Comparison of ENCODE assay signal across 8 cellular contexts in genomic region chr3:189710620-189711388, GRCh38.
DNase-seq lines count a peak whose midpoint lies in the region; FAIRE-seq and TF ChIP-seq lines count a peak whose summit lies in the region.
"Had no signal": no experiment of that assay in that cellular context is flagged by ENCODE, and none has a peak within 500 bp of the region (broad histone marks: within the 10 kb centered on the region; RNA-seq: fewer than 3 reads in every experiment).

No MANE protein-coding gene starts in this region.

- POLR2A ChIA-PET in H1 (lab: Charles Lee; ENCODE audit: partially characterized antibody): interaction anchor here (0.6 kb wide), 1 partner anchor 194 kb away, joined by 3 read pairs; no protein-coding TSS in a partner anchor

- FAIRE-seq in HTR-8/SVneo (lab: Jason Lieb, UNC) (peak; percentile 33), H1 (lab: Jason Lieb, UNC) (peak; percentile 42)

- TF ChIP-seq EP300 in H1 (IDR thresholded peaks at IDR 0.05; ENCODE audit: borderline replicate concordance in 1 of 2, low read depth in 2 of 2, low read length in 2 of 2): no peak

- H3K4ac ChIP-seq in H1 (replicated peaks; ENCODE audit: insufficient read length, low read depth, low read length) (no peak overlapping the region), neuronal stem cell (ENCODE audit: low read length) (no peak overlapping the region)

- H3K27me3 ChIP-seq in H1 (replicated peaks in 1 of 4; ENCODE audit: control insufficient read depth in 3 of 4, extremely low read depth in 1 of 4, insufficient read depth in 3 of 4, low read length in 3 of 4) (no peaks in the 10 kb centered on the region), prostate gland (replicated peaks; ENCODE audit: insufficient read depth) (no peaks in the 10 kb centered on the region), neuronal stem cell (ENCODE audit: control insufficient read depth in 3 of 3, insufficient read depth in 3 of 3, low read depth in 1 of 3, low read length in 3 of 3) (no peaks in the 10 kb centered on the region)

- TF ChIP-seq POLR2A in H1 (IDR thresholded peaks at IDR 0.05; ENCODE audit: control extremely low read depth in 1 of 2, low read depth in 2 of 2, low read length in 2 of 2) (no peak), prostate gland (IDR thresholded peaks at IDR 0.05) (no peak)

- intact Hi-C loops in prostate gland (cut with DNase I): no loop called here

- H3K79me1 ChIP-seq in H1 (ENCODE audit: low read depth, low read length): no peaks in the 10 kb centered on the region
- no peaks in the 10 kb centered on the region for H3K79me1 ChIP-seq in neuronal stem cell (ENCODE audit: low read depth, low read length)

- no peak overlapping the region for H4K5ac ChIP-seq in H1 (ENCODE audit: insufficient read length, low read depth, low read length)

- no peaks in the 10 kb centered on the region for H3K23me2 ChIP-seq in H1 (ENCODE audit: low read depth, low read length)

- no peak overlapping the region for H3K18ac ChIP-seq in H1 (ENCODE audit: extremely low read depth, low read length)
- no peak overlapping the region for H3K18ac ChIP-seq in neuronal stem cell (ENCODE audit: low read length)

- H2BK15ac ChIP-seq in H1 (ENCODE audit: low read length) (no peak overlapping the region), neuronal stem cell (ENCODE audit: low read length) (no peak overlapping the region)

- no peak overlapping the region for H2BK5ac ChIP-seq in H1 (ENCODE audit: low read depth, low read length)
- no peak overlapping the region for H2BK5ac ChIP-seq in neuronal stem cell (ENCODE audit: low read length)

- CTCF ChIA-PET in H1 (lab: Charles Lee; ENCODE audit: partially characterized antibody): interaction anchor here (0.8 to 1.6 kb wide), 3 partner anchors 11 to 250 kb away, joined by 3 to 5 read pairs (median 3); no protein-coding TSS in a partner anchor

- H4K91ac ChIP-seq in H1 (replicated peaks; ENCODE audit: insufficient read length, low read length) (no peak overlapping the region), neuronal stem cell (ENCODE audit: low read depth, low read length, poor library complexity) (no peak overlapping the region)

- H3K4me1 ChIP-seq in H1 (replicated peaks in 1 of 4; ENCODE audit: control insufficient read depth in 3 of 4, insufficient read depth in 4 of 4, low read length in 3 of 4) (no peaks in the 10 kb centered on the region; a peak in 2 of 7 replicates), prostate gland (replicated peaks) (no peaks in the 10 kb centered on the region), neuronal stem cell (ENCODE audit: control insufficient read depth in 2 of 2, insufficient read depth in 1 of 2, low read depth in 1 of 2, low read length in 2 of 2) (peaks cover 0 to 2% of the 10 kb centered on the region in 2 donors)

- H2BK120ac ChIP-seq in H1 (replicated peaks; ENCODE audit: low read depth, low read length) (no peak overlapping the region), neuronal stem cell (ENCODE audit: low read depth, low read length) (no peak overlapping the region)

- no peak overlapping the region for H3K56ac ChIP-seq in H1 (replicated peaks; ENCODE audit: insufficient read length, low read depth, low read length)

- H3K36me3 Mint-ChIP-seq in progenitor cell of endocrine pancreas (ENCODE audit: insufficient read depth): no peaks in the 10 kb centered on the region

- peak; percentile 14 for DNase-seq in GM20000 (ENCODE audit: low spot score)
- peak; percentile 67 for DNase-seq in HTR-8/SVneo (ENCODE audit: insufficient read length, low spot score)
- peak in 1 of 2 experiments; percentile 25 for DNase-seq in H1 (ENCODE audit: low read depth in 1 of 2, low spot score in 2 of 2)
- peak; percentile 41 for DNase-seq in prostate gland (ENCODE audit: low spot score)
- DNase-seq in progenitor cell of endocrine pancreas (ENCODE audit: low spot score, unreplicated experiment): no peak
- DNase-seq in GM19238 (ENCODE audit: insufficient read length, low spot score): no peak
- DNase-seq in neuronal stem cell (ENCODE audit: low spot score): no peak

- no peak overlapping the region for H3K23ac ChIP-seq in H1 (ENCODE audit: insufficient read length)
- H3K23ac ChIP-seq in neuronal stem cell (ENCODE audit: low read depth, low read length, poor library complexity): no peak overlapping the region

- no peak overlapping the region for H4K8ac ChIP-seq in H1 (ENCODE audit: extremely low read depth, insufficient read depth, low read length)
- no peak overlapping the region for H4K8ac ChIP-seq in neuronal stem cell (ENCODE audit: low read depth, low read length)

- no peak overlapping the region for H3K27ac Mint-ChIP-seq in progenitor cell of endocrine pancreas
- H3K27ac Mint-ChIP-seq: T-helper 1 cell treated with Interleukin-12 subunit alpha and Interleukin-12 subunit beta and Interleukin-4 antibody, amounts not matched to agents 30 μg/mL and 1 μg/mL, for 36 hours had no signal

- H3K14ac ChIP-seq in H1 (ENCODE audit: insufficient read length): no peak overlapping the region
- H3K14ac ChIP-seq in neuronal stem cell (ENCODE audit: low read length): no peak overlapping the region

- TF ChIP-seq CTCF in GM20000 (IDR thresholded peaks at IDR 0.05; ENCODE audit: extremely low read depth, missing control alignments) (no peak), H1 (IDR thresholded peaks at IDR 0.05; ENCODE audit: control extremely low read depth in 1 of 3, insufficient read depth in 1 of 3, low read depth in 1 of 3, low read length in 3 of 3) (no peak), prostate gland (IDR thresholded peaks at IDR 0.05) (no peak), progenitor cell of endocrine pancreas (IDR thresholded peaks at IDR 0.05; ENCODE audit: unreplicated experiment) (no peak)

- H3K4me2 ChIP-seq in H1 (ENCODE audit: insufficient read depth in 1 of 2, low read depth in 2 of 2, low read length in 2 of 2) (no peak overlapping the region), neuronal stem cell (ENCODE audit: insufficient read depth, low read length, poor library complexity, severe bottlenecking) (no peak overlapping the region)

- H3K9me3 Mint-ChIP-seq in progenitor cell of endocrine pancreas (ENCODE audit: low read depth): no peaks in the 10 kb centered on the region
- H3K9me3 Mint-ChIP-seq: T-helper 1 cell treated with Interleukin-12 subunit alpha and Interleukin-12 subunit beta and Interleukin-4 antibody, amounts not matched to agents 30 μg/mL and 1 μg/mL, for 36 hours had no signal

- no peaks in the 10 kb centered on the region for H3K79me2 ChIP-seq in H1 (ENCODE audit: control insufficient read depth in 1 of 2, insufficient read depth in 2 of 2, low read length in 2 of 2)

- H3K27ac ChIP-seq in H1 (ENCODE audit: low read depth, low read length) (no peak overlapping the region), prostate gland (no peak overlapping the region), neuronal stem cell (replicated peaks; ENCODE audit: low read length) (no peak overlapping the region)

- H2BK12ac ChIP-seq in H1 (ENCODE audit: low read depth, low read length): no peak overlapping the region
- H2BK12ac ChIP-seq in neuronal stem cell (ENCODE audit: low read length): no peak overlapping the region

- H3K9me3 ChIP-seq in H1 (ENCODE audit: insufficient read depth in 2 of 2, low read depth in 1 of 2, low read length in 1 of 2) (no peaks in the 10 kb centered on the region; a peak in 1 of 4 replicates), prostate gland (no peaks in the 10 kb centered on the region), neuronal stem cell (replicated peaks in 1 of 2; ENCODE audit: control insufficient read depth in 2 of 2, insufficient read depth in 1 of 2, low read depth in 1 of 2, low read length in 2 of 2) (no peaks in the 10 kb centered on the region)

- no peak overlapping the region for H2BK20ac ChIP-seq in H1 (ENCODE audit: low read length)

- H3K4me3 ChIP-seq in H1 (ENCODE audit: extremely low read depth in 1 of 4, insufficient read depth in 2 of 4, low read depth in 3 of 4, low read length in 4 of 4) (no peak overlapping the region), prostate gland (no peak overlapping the region), neuronal stem cell (ENCODE audit: low read length in 2 of 2) (no peak overlapping the region)

- H3K27me3 Mint-ChIP-seq in progenitor cell of endocrine pancreas: peaks cover 39% of the 10 kb centered on the region

- H4K20me1 ChIP-seq in H1 (replicated peaks in 1 of 2; ENCODE audit: control insufficient read depth in 1 of 2, insufficient read depth in 2 of 2, low read length in 2 of 2): no peaks in the 10 kb centered on the region

- H3K36me3 ChIP-seq in H1 (ENCODE audit: control insufficient read depth in 2 of 4, insufficient read depth in 4 of 4, low read length in 3 of 4): no peaks in the 10 kb centered on the region
- H3K36me3 ChIP-seq in prostate gland: no peaks in the 10 kb centered on the region
- H3K36me3 ChIP-seq in neuronal stem cell (replicated peaks in 1 of 2; ENCODE audit: control insufficient read depth in 2 of 2, insufficient read depth in 2 of 2, low read length in 2 of 2): no peaks in the 10 kb centered on the region

- H3K4me1 Mint-ChIP-seq in progenitor cell of endocrine pancreas (ENCODE audit: low read depth): peaks cover 2% of the 10 kb centered on the region

- H2AFZ ChIP-seq in H1 (ENCODE audit: low read length): peak overlapping the region; percentile 35; the same call in 1 of the 2 replicates
- H2AFZ ChIP-seq in neuronal stem cell (ENCODE audit: low read length): no peak overlapping the region

- TF ChIP-seq RAD21 in H1 (IDR thresholded peaks at IDR 0.05 in 1 of 2, conservative IDR thresholded peaks at IDR 0.05 in 1 of 2; ENCODE audit: low read depth in 2 of 2, low read length in 2 of 2): no peak

- H3K9ac ChIP-seq in H1 (replicated peaks in 1 of 4; ENCODE audit: extremely low read depth in 1 of 4, low read depth in 3 of 4, low read length in 3 of 4) (no peak overlapping the region), neuronal stem cell (ENCODE audit: low read depth, low read length, poor library complexity) (no peak overlapping the region)

- no peak overlapping the region for H2AK5ac ChIP-seq in H1 (ENCODE audit: low read depth, low read length)
- H2AK5ac ChIP-seq in neuronal stem cell (ENCODE audit: low read depth, low read length): no peak overlapping the region

- H3K4me3 Mint-ChIP-seq in progenitor cell of endocrine pancreas (ENCODE audit: low read depth): no peak overlapping the region
- H3K4me3 Mint-ChIP-seq: T-helper 1 cell treated with Interleukin-12 subunit alpha and Interleukin-12 subunit beta and Interleukin-4 antibody, amounts not matched to agents 30 μg/mL and 1 μg/mL, for 36 hours had no signal

TF ChIP-seq in H1, 55 proteins besides CTCF, POLR2A, EP300 and RAD21 (continues in another document):
- TF ChIP-seq BACH1 (IDR thresholded peaks at IDR 0.05; ENCODE audit: low read length) (no peak), TEAD4 (IDR thresholded peaks at IDR 0.05; ENCODE audit: low read depth, low read length) (peak; percentile 29; the same call in 1 of the 2 replicates), KDM4A (IDR thresholded peaks at IDR 0.05; ENCODE audit: low read depth, low read length, severe bottlenecking) (no peak), E2F6 (IDR thresholded peaks at IDR 0.05) (no peak)

Comparison
In these comparisons a context has a peak if more than half of its experiments do, and no peak if none do; other contexts are left out.
1. DNase-seq: peak in GM20000 (single experiment), HTR-8/SVneo (single experiment) and prostate gland (single experiment); none in progenitor cell of endocrine pancreas (single experiment), GM19238 (single experiment) and neuronal stem cell (single experiment).